Comparison of ENCODE assay signal across 18 cellular contexts in genomic region chr11:72766152-72766902, GRCh38. TPM values are rescaled to one million over a fixed set of nuclear protein-coding genes. Genes with fewer than 3 reads are reported as not detected.
DNase-seq lines count a peak whose midpoint lies in the region; ATAC-seq, FAIRE-seq and TF ChIP-seq lines count a peak whose summit lies in the region.
"Had no signal": no experiment of that assay in that cellular context is flagged by ENCODE, and none has a peak within 500 bp of the region (broad histone marks: within the 10 kb centered on the region; RNA-seq: fewer than 3 reads in every experiment).

No MANE protein-coding gene starts in this region.

- no peak overlapping the region for H3K18ac ChIP-seq in H9 (ENCODE audit: insufficient read length, low read depth, low read length)
- H3K18ac ChIP-seq in neuronal stem cell (ENCODE audit: low read length) = no peak overlapping the region

- no peak for DNase-seq in H9
- DNase-seq in WERI-Rb-1 = peak; percentile 59
- DNase-seq in HepG2 (ENCODE audit: low spot score) = peak; percentile 85
- no peak for DNase-seq in neuronal stem cell (ENCODE audit: low spot score)
- no peak for DNase-seq in KG1 (lab: John Stamatoyannopoulos, UW)
- DNase-seq in NCI-H446 treated with DMSO at 0.1 percent for 48 hours (lab: John Stamatoyannopoulos, UW) = no peak
- no peak for DNase-seq in activated T-helper 1 cell treated with anti-CD3 and anti-CD28 coated beads, Interleukin-12 subunit alpha, Interleukin-12 subunit beta, Interleukin-2, Interleukin-4 antibody, amounts not matched to agents 30 ng/mL and 10 ng/mL and 1 ng/mL, durations not matched to agents 14 hours and 24 hours and 36 hours (ENCODE audit: low spot score)
- DNase-seq: BE2C, Karpas-422, MV-4-11, NCI-H1694 treated with DMSO at 0.1 percent for 48 hours, NCI-H446, NCI-H748 treated with DMSO at 0.1 percent for 48 hours, Peyer's patch, SJCRH30 had no signal

- POLR2A ChIA-PET in HepG2 (lab: Yijun Ruan, JAX) = interaction anchor here (1.1 to 4.4 kb wide), 7 partner anchors 11 to 28 kb away, joined by 3 to 52 read pairs (median 16); partner anchors contain the start of gene STARD10

- H4K91ac ChIP-seq in H9 (ENCODE audit: insufficient read length, low read depth, low read length) (no peak overlapping the region), neuronal stem cell (ENCODE audit: low read depth, low read length, poor library complexity) (peak overlapping the region; percentile 24)

- H2BK5ac ChIP-seq in H9 (ENCODE audit: insufficient read length, low read length) (no peak overlapping the region), neuronal stem cell (ENCODE audit: low read length) (no peak overlapping the region)

- H4K5ac ChIP-seq in H9 (ENCODE audit: insufficient read length, low read depth, low read length) = no peak overlapping the region

- no peak overlapping the region for H4K8ac ChIP-seq in H9 (replicated peaks; ENCODE audit: insufficient read length, low read depth, low read length)
- H4K8ac ChIP-seq in neuronal stem cell (ENCODE audit: low read depth, low read length) = no peak overlapping the region

- intact Hi-C loops in HepG2 (cut with micrococcal nuclease; ENCODE audit: unreplicated experiment) = loop anchor here (1.0 to 2.0 kb wide), 4 partner anchors 14 to 41 kb away; partner anchors contain the start of gene ARAP1
- intact Hi-C loops in activated T-helper 1 cell treated with anti-CD3 and anti-CD28 coated beads, Interleukin-12 subunit alpha, Interleukin-12 subunit beta, Interleukin-2, Interleukin-4 antibody, amounts not matched to agents 30 ng/mL and 10 ng/mL and 1 ng/mL, durations not matched to agents 14 hours and 24 hours and 36 hours (cut with micrococcal nuclease) = no loop called here

- no peaks in the 10 kb centered on the region for H3K9me3 ChIP-seq in H9 (ENCODE audit: control insufficient read depth, low read depth, low read length)
- H3K9me3 ChIP-seq in WERI-Rb-1 (ENCODE audit: severe bottlenecking) = no peaks in the 10 kb centered on the region
- H3K9me3 ChIP-seq in HepG2 (ENCODE audit: low read length) = no peaks in the 10 kb centered on the region
- no peaks in the 10 kb centered on the region for H3K9me3 ChIP-seq in neuronal stem cell (replicated peaks in 1 of 2; ENCODE audit: control insufficient read depth in 2 of 2, insufficient read depth in 1 of 2, low read depth in 1 of 2, low read length in 2 of 2)
- H3K9me3 ChIP-seq: BE2C, Peyer's patch, SJCRH30 had no signal

- H4K20me1 ChIP-seq in H9 (ENCODE audit: control insufficient read depth, insufficient read depth, insufficient read length) = no peaks in the 10 kb centered on the region
- peaks cover 3% of the 10 kb centered on the region; the same call in 1 of the 2 replicates for H4K20me1 ChIP-seq in HepG2 (ENCODE audit: insufficient read depth, low read length)

- H2BK20ac ChIP-seq in H9 (ENCODE audit: low read depth, low read length, poor library complexity, severe bottlenecking) = no peak overlapping the region

- H3K4ac ChIP-seq in H9 (ENCODE audit: low read depth, low read length) (no peak overlapping the region), neuronal stem cell (ENCODE audit: low read length) (no peak overlapping the region)

- no peaks in the 10 kb centered on the region; the same call in none of the 2 replicates for H3K27me3 Mint-ChIP-seq in H9 (ENCODE audit: low read depth)
- peaks cover 5% of the 10 kb centered on the region for H3K27me3 Mint-ChIP-seq in activated T-helper 1 cell treated with anti-CD3 and anti-CD28 coated beads, Interleukin-12 subunit alpha, Interleukin-12 subunit beta, Interleukin-2, Interleukin-4 antibody, amounts not matched to agents 30 ng/mL and 10 ng/mL and 1 ng/mL, durations not matched to agents 14 hours and 24 hours and 36 hours (ENCODE audit: insufficient read depth)

- no TSS peak for BruUV-seq in HepG2 (replicated peaks; lab: Mats Ljungman, UMichigan)

- H3K4me2 ChIP-seq in H9 (ENCODE audit: insufficient read depth, insufficient read length, low read length) (no peak overlapping the region), HepG2 (ENCODE audit: low read depth, low read length) (peak overlapping the region; percentile 92), neuronal stem cell (ENCODE audit: insufficient read depth, low read length, poor library complexity, severe bottlenecking) (no peak overlapping the region)
- H3K4me2 ChIP-seq: GM23338 had no signal

- in situ Hi-C loops in HepG2 (cut with HindIII; ENCODE audit: extremely low pct_ligation_motif_present, low pct_unique_long_range_greater_than_20kb) = no loop called here

- no peak overlapping the region; the same call in 1 of the 2 replicates for H2BK15ac ChIP-seq in H9 (ENCODE audit: low read depth, low read length)
- no peak overlapping the region for H2BK15ac ChIP-seq in neuronal stem cell (ENCODE audit: low read length)

- H3K4me1 ChIP-seq in H9 (ENCODE audit: insufficient read depth, low read length) (no peaks in the 10 kb centered on the region), HepG2 (ENCODE audit: insufficient read depth, low read length) (peaks cover 56% of the 10 kb centered on the region), neuronal stem cell (ENCODE audit: control insufficient read depth in 2 of 2, insufficient read depth in 1 of 2, low read depth in 1 of 2, low read length in 2 of 2) (peaks cover 0 to 4% of the 10 kb centered on the region in 2 donors)

- CTCF ChIA-PET in HepG2 (lab: Yijun Ruan, JAX; ENCODE audit: low intra/inter-chr PET ratio, low total read pairs) = interaction anchor here (1.0 kb wide), 1 partner anchor 27 kb away, joined by 7 read pairs; the partner anchor contains the start of gene STARD10

- TF ChIP-seq POLR2A in HepG2 (IDR thresholded peaks at IDR 0.05; ENCODE audit: insufficient read depth in 1 of 2, low read depth in 2 of 2, low read length in 2 of 2) = no peak; a peak in 1 of 4 replicates

- peak; percentile 95 for ATAC-seq in HepG2
- no peak for ATAC-seq in GM21526 (IDR thresholded peaks at IDR 0.05; ENCODE audit: low FRiP score, unreplicated experiment)
- ATAC-seq: GM23338 had no signal

- H3K36me3 ChIP-seq in WERI-Rb-1 (no peaks in the 10 kb centered on the region), HepG2 (replicated peaks in 1 of 2; ENCODE audit: control insufficient read depth in 1 of 2, insufficient read depth in 2 of 2, low read length in 2 of 2) (peaks cover 12 to 29% of the 10 kb centered on the region in 2 experiments; a peak in 4 of 5 replicates), neuronal stem cell (replicated peaks in 1 of 2; ENCODE audit: control insufficient read depth in 2 of 2, insufficient read depth in 2 of 2, low read length in 2 of 2) (no peaks in the 10 kb centered on the region)
- H3K36me3 ChIP-seq: BE2C, Peyer's patch, SJCRH30 had no signal

- H3K9ac ChIP-seq in H9 (ENCODE audit: extremely low read depth, insufficient read length, low read length) (no peak overlapping the region), HepG2 (ENCODE audit: insufficient read depth, low read depth, low read length) (peak overlapping the region; percentile 64), neuronal stem cell (ENCODE audit: low read depth, low read length, poor library complexity) (peak overlapping the region; percentile 76)

- no peaks in the 10 kb centered on the region for H3K9me3 Mint-ChIP-seq in H9
- no peaks in the 10 kb centered on the region for H3K9me3 Mint-ChIP-seq in activated T-helper 1 cell treated with anti-CD3 and anti-CD28 coated beads, Interleukin-12 subunit alpha, Interleukin-12 subunit beta, Interleukin-2, Interleukin-4 antibody, amounts not matched to agents 30 ng/mL and 10 ng/mL and 1 ng/mL, durations not matched to agents 14 hours and 24 hours and 36 hours
- H3K9me3 Mint-ChIP-seq: GM23338, IgD-negative memory B cell had no signal

- H2AK5ac ChIP-seq in H9 (ENCODE audit: insufficient read length, low read length) = no peak overlapping the region
- no peak overlapping the region for H2AK5ac ChIP-seq in neuronal stem cell (ENCODE audit: low read depth, low read length)

- H3K23me2 ChIP-seq in H9 (ENCODE audit: insufficient read length, low read depth, low read length, poor library complexity, severe bottlenecking) = no peaks in the 10 kb centered on the region

- H2BK12ac ChIP-seq in H9 (ENCODE audit: insufficient read length, low read depth, low read length) = no peak overlapping the region
- H2BK12ac ChIP-seq in neuronal stem cell (ENCODE audit: low read length) = no peak overlapping the region

- H3K4me3 ChIP-seq in WERI-Rb-1 (ENCODE audit: low read depth, low read length) (no peak overlapping the region), HepG2 (replicated peaks in 1 of 3; ENCODE audit: insufficient read depth in 1 of 3, low read depth in 2 of 3, low read length in 3 of 3) (peak overlapping the region; percentile 29 to 63 (median 31); a peak in 5 of 6 replicates), neuronal stem cell (ENCODE audit: low read length in 2 of 2) (peak overlapping the region in 1 of 2 donors; percentile 14)
- H3K4me3 ChIP-seq: GM23338, Peyer's patch, SJCRH30 had no signal

- no peak overlapping the region for H3K27ac ChIP-seq in H9 (ENCODE audit: insufficient read length, low read depth, low read length)
- H3K27ac ChIP-seq in WERI-Rb-1 = peak overlapping the region; percentile 30
- peak overlapping the region; percentile 88 for H3K27ac ChIP-seq in HepG2 (ENCODE audit: extremely low read length, insufficient read depth, low read length)
- no peak overlapping the region for H3K27ac ChIP-seq in neuronal stem cell (replicated peaks; ENCODE audit: low read length)
- H3K27ac ChIP-seq: Peyer's patch, SJCRH30 had no signal

- no peaks in the 10 kb centered on the region for H3K79me1 ChIP-seq in H9 (ENCODE audit: insufficient read depth, low read depth, low read length, poor library complexity, severe bottlenecking)
- H3K79me1 ChIP-seq in neuronal stem cell (ENCODE audit: low read depth, low read length) = no peaks in the 10 kb centered on the region

- no peak overlapping the region for H3K56ac ChIP-seq in H9 (ENCODE audit: insufficient read length, low read depth, low read length)

- peak; percentile 80 for TF ChIP-seq RAD21 in HepG2 (CRISPR knock-in tag; IDR thresholded peaks at IDR 0.05)

- H3K79me2 ChIP-seq in H9 (ENCODE audit: insufficient read depth, low read length) (no peaks in the 10 kb centered on the region), HepG2 (ENCODE audit: insufficient read depth, low read length) (peaks cover 56% of the 10 kb centered on the region)

- H3K36me3 Mint-ChIP-seq in H9 (ENCODE audit: insufficient read depth in 1 of 3, low read depth in 3 of 3) = no peaks in the 10 kb centered on the region
- H3K36me3 Mint-ChIP-seq in activated T-helper 1 cell treated with anti-CD3 and anti-CD28 coated beads, Interleukin-12 subunit alpha, Interleukin-12 subunit beta, Interleukin-2, Interleukin-4 antibody, amounts not matched to agents 30 ng/mL and 10 ng/mL and 1 ng/mL, durations not matched to agents 14 hours and 24 hours and 36 hours (ENCODE audit: low read depth) = peaks cover 2% of the 10 kb centered on the region

- H2BK120ac ChIP-seq in H9 (ENCODE audit: low read depth, low read length, poor library complexity, severe bottlenecking) (no peak overlapping the region), neuronal stem cell (ENCODE audit: low read depth, low read length) (no peak overlapping the region)

- H3K27me3 ChIP-seq in H9 (ENCODE audit: insufficient read depth, low read length) = no peaks in the 10 kb centered on the region
- H3K27me3 ChIP-seq in WERI-Rb-1 (ENCODE audit: insufficient read depth, low read depth, severe bottlenecking) = no peaks in the 10 kb centered on the region
- no peaks in the 10 kb centered on the region for H3K27me3 ChIP-seq in HepG2 (ENCODE audit: control insufficient read depth in 1 of 2, insufficient read depth in 2 of 2, low read length in 2 of 2)
- H3K27me3 ChIP-seq in neuronal stem cell (ENCODE audit: control insufficient read depth in 3 of 3, insufficient read depth in 3 of 3, low read depth in 1 of 3, low read length in 3 of 3) = no peaks in the 10 kb centered on the region
- H3K27me3 ChIP-seq: BE2C, Peyer's patch, SJCRH30 had no signal

- H3T11ph ChIP-seq in H9 (ENCODE audit: low read length) = no peak overlapping the region

- FAIRE-seq in HepG2 (lab: Jason Lieb, UNC) = peak; percentile 97

- H3K27ac Mint-ChIP-seq in H9 = peak overlapping the region in 2 of 3 experiments; percentile 63 to 86; a peak in 3 of 7 replicates
- no peak overlapping the region for H3K27ac Mint-ChIP-seq in activated T-helper 1 cell treated with anti-CD3 and anti-CD28 coated beads, Interleukin-12 subunit alpha, Interleukin-12 subunit beta, Interleukin-2, Interleukin-4 antibody, amounts not matched to agents 30 ng/mL and 10 ng/mL and 1 ng/mL, durations not matched to agents 14 hours and 24 hours and 36 hours
- H3K27ac Mint-ChIP-seq: GM23338 had no signal

- TF ChIP-seq CTCF in H9 (conservative IDR thresholded peaks at IDR 0.05) (no peak), WERI-Rb-1 (IDR thresholded peaks at IDR 0.05; ENCODE audit: low read depth, low read length) (no peak), HepG2 (CRISPR knock-in tag; IDR thresholded peaks at IDR 0.05) (peak; percentile 70)

- no CpG with 5 or more reads among the region's 12 CpGs for WGBS in H9 (ENCODE audit: extremely low coverage, insufficient read length, low lambda C conversion rate)
- 3% methylated on average over 9 of the region's 12 CpGs for WGBS in HepG2 (ENCODE audit: low lambda C conversion rate)
- no CpG with 5 or more reads among the region's 12 CpGs for WGBS in neuronal stem cell (ENCODE audit: extremely low coverage in 2 of 2, insufficient read length in 2 of 2, insufficient replicate concordance in 1 of 2), 2 donors

- TF ChIP-seq EP300 in HepG2 (IDR thresholded peaks at IDR 0.05; ENCODE audit: low read depth in 2 of 2, low read length in 2 of 2) = peak in 1 of 2 experiments; percentile 54; a peak in 1 of 4 replicates
- peak; percentile 47; the same call in 1 of the 2 replicates for TF ChIP-seq EP300 in HepG2 (CRISPR knock-in tag; IDR thresholded peaks at IDR 0.05; ENCODE audit: borderline replicate concordance)

- H3K14ac ChIP-seq in H9 (ENCODE audit: insufficient read depth, low read length) = no peak overlapping the region
- H3K14ac ChIP-seq in neuronal stem cell (ENCODE audit: low read length) = peak overlapping the region; percentile 65

- H2AFZ ChIP-seq in H9 (ENCODE audit: low read length) (no peak overlapping the region), HepG2 (ENCODE audit: low read length) (no peak overlapping the region), neuronal stem cell (ENCODE audit: low read length) (no peak overlapping the region)
- H2AFZ ChIP-seq: GM23338 had no signal

- H3K23ac ChIP-seq in H9 (ENCODE audit: insufficient read length, low read depth, low read length) (no peak overlapping the region), neuronal stem cell (ENCODE audit: low read depth, low read length, poor library complexity) (no peak overlapping the region)

- H3K4me3 Mint-ChIP-seq in H9 = no peak overlapping the region; a peak in 1 of 5 replicates
- H3K4me3 Mint-ChIP-seq in activated T-helper 1 cell treated with anti-CD3 and anti-CD28 coated beads, Interleukin-12 subunit alpha, Interleukin-12 subunit beta, Interleukin-2, Interleukin-4 antibody, amounts not matched to agents 30 ng/mL and 10 ng/mL and 1 ng/mL, durations not matched to agents 14 hours and 24 hours and 36 hours = no peak overlapping the region
- H3K4me3 Mint-ChIP-seq: GM23338, IgD-negative memory B cell had no signal

- H3K4me1 Mint-ChIP-seq in H9 = peaks cover 32 to 51% of the 10 kb centered on the region in 2 experiments
- H3K4me1 Mint-ChIP-seq in activated T-helper 1 cell treated with anti-CD3 and anti-CD28 coated beads, Interleukin-12 subunit alpha, Interleukin-12 subunit beta, Interleukin-2, Interleukin-4 antibody, amounts not matched to agents 30 ng/mL and 10 ng/mL and 1 ng/mL, durations not matched to agents 14 hours and 24 hours and 36 hours (ENCODE audit: low read depth) = peaks cover 25% of the 10 kb centered on the region

RNA-seq across cellular contexts. Expression of gene ARAP1, which starts 14.1 kb away (rescaled TPM):
- total RNA-seq in H9 (2021) (59.4 and 63.0 TPM in 2 replicates), HepG2 (2016; rRNA removed; fragmentation: Illumina TruSeq; extraction: Trizol) (55.2 and 55.5 TPM in 2 replicates)
- 21.9 TPM in 2 replicates for total RNA-seq in HepG2 (2016; cell fraction: cytosol; rRNA removed; fragmentation: Illumina TruSeq; extraction: Trizol; ENCODE audit: low read depth)
- 49.1 and 52.3 TPM in 2 replicates for total RNA-seq in HepG2 (2016; cell fraction: insoluble cytoplasmic fraction; rRNA removed; fragmentation: Illumina TruSeq; extraction: Trizol)
- total RNA-seq in HepG2 (2016; cell fraction: membrane; rRNA removed; fragmentation: Illumina TruSeq; extraction: Trizol) = 15.6 and 18.1 TPM in 2 replicates
- total RNA-seq in HepG2 (2016; cell fraction: nucleus; rRNA removed; fragmentation: Illumina TruSeq; extraction: Trizol) = 76.5 and 77.3 TPM in 2 replicates
- 43.2 and 64.0 TPM in 2 replicates for polyA plus RNA-seq in HepG2 (2011; rRNA removed)
- 27.5 and 37.2 TPM in 2 replicates for polyA plus RNA-seq in HepG2 (2011; cell fraction: cytosol; rRNA removed)
- 341 and 362 TPM in 2 replicates for polyA plus RNA-seq in HepG2 (2011; cell fraction: nucleus; rRNA removed)
- polyA plus RNA-seq in HepG2 (2012) = 33.2 and 39.7 TPM in 2 replicates
- 2.2 and 3.2 TPM in 2 replicates for polyA plus RNA-seq in HepG2 (2016; cell fraction: cytosol; fragmentation: Illumina TruSeq; extraction: Trizol; ENCODE audit: low read depth)
- polyA plus RNA-seq in HepG2 (2016; cell fraction: insoluble cytoplasmic fraction; fragmentation: Illumina TruSeq; extraction: Trizol; ENCODE audit: low read depth) = 40.0 and 49.8 TPM in 2 replicates
- polyA plus RNA-seq in HepG2 (2016; cell fraction: membrane; fragmentation: Illumina TruSeq; extraction: Trizol; ENCODE audit: low read depth) = 5.5 and 6.6 TPM in 2 replicates
- 163 and 180 TPM in 2 replicates for polyA plus RNA-seq in HepG2 (2016; cell fraction: nucleus; fragmentation: Illumina TruSeq; extraction: Trizol; ENCODE audit: insufficient read depth, low read depth)
- 42.6 and 95.7 TPM in 2 replicates for polyA minus RNA-seq in HepG2 (2011; rRNA and poly(A)+ RNA removed; ENCODE audit: low replicate concordance)
- 32.2 and 38.2 TPM in 2 replicates for polyA minus RNA-seq in HepG2 (2011; cell fraction: cytosol; rRNA and poly(A)+ RNA removed)
- polyA minus RNA-seq in HepG2 (2011; cell fraction: nucleus; rRNA and poly(A)+ RNA removed) = 73.1 and 90.3 TPM in 2 replicates
- 15.2 TPM for polyA plus RNA-seq in neuronal stem cell (2013, experiment 1 of 2)
- 15.9 TPM for polyA plus RNA-seq in neuronal stem cell (2013, experiment 2 of 2)
- 78.8 and 88.6 TPM in 2 replicates for total RNA-seq in activated T-helper 1 cell treated with anti-CD3 and anti-CD28 coated beads, Interleukin-12 subunit alpha, Interleukin-12 subunit beta, Interleukin-2, Interleukin-4 antibody, amounts not matched to agents 30 ng/mL and 10 ng/mL and 1 ng/mL, durations not matched to agents 14 hours and 24 hours and 36 hours

RNA-seq across cellular contexts. Expression of gene STARD10, which starts 27.5 kb away (rescaled TPM):
- total RNA-seq in H9 (2021) (24.4 and 24.7 TPM in 2 replicates), HepG2 (2016; rRNA removed; fragmentation: Illumina TruSeq; extraction: Trizol) (248 and 341 TPM in 2 replicates)
- total RNA-seq in HepG2 (2016; cell fraction: cytosol; rRNA removed; fragmentation: Illumina TruSeq; extraction: Trizol; ENCODE audit: low read depth) = 1,658 and 1,675 TPM in 2 replicates
- 231 and 367 TPM in 2 replicates for total RNA-seq in HepG2 (2016; cell fraction: insoluble cytoplasmic fraction; rRNA removed; fragmentation: Illumina TruSeq; extraction: Trizol)
- total RNA-seq in HepG2 (2016; cell fraction: membrane; rRNA removed; fragmentation: Illumina TruSeq; extraction: Trizol) = 1,130 and 1,245 TPM in 2 replicates
- total RNA-seq in HepG2 (2016; cell fraction: nucleus; rRNA removed; fragmentation: Illumina TruSeq; extraction: Trizol) = 138 and 147 TPM in 2 replicates
- 260 and 311 TPM in 2 replicates for polyA plus RNA-seq in HepG2 (2011; rRNA removed)
- polyA plus RNA-seq in HepG2 (2011; cell fraction: cytosol; rRNA removed) = 248 and 317 TPM in 2 replicates
- 146 and 149 TPM in 2 replicates for polyA plus RNA-seq in HepG2 (2011; cell fraction: nucleus; rRNA removed)
- 146 and 179 TPM in 2 replicates for polyA plus RNA-seq in HepG2 (2012)
- 2,121 and 2,355 TPM in 2 replicates for polyA plus RNA-seq in HepG2 (2016; cell fraction: cytosol; fragmentation: Illumina TruSeq; extraction: Trizol; ENCODE audit: low read depth)
- 324 and 400 TPM in 2 replicates for polyA plus RNA-seq in HepG2 (2016; cell fraction: insoluble cytoplasmic fraction; fragmentation: Illumina TruSeq; extraction: Trizol; ENCODE audit: low read depth)
- polyA plus RNA-seq in HepG2 (2016; cell fraction: membrane; fragmentation: Illumina TruSeq; extraction: Trizol; ENCODE audit: low read depth) = 1,491 and 1,549 TPM in 2 replicates
- 357 and 378 TPM in 2 replicates for polyA plus RNA-seq in HepG2 (2016; cell fraction: nucleus; fragmentation: Illumina TruSeq; extraction: Trizol; ENCODE audit: insufficient read depth, low read depth)
- polyA minus RNA-seq in HepG2 (2011; rRNA and poly(A)+ RNA removed; ENCODE audit: low replicate concordance) = 15.4 and 222 TPM in 2 replicates
- polyA minus RNA-seq in HepG2 (2011; cell fraction: cytosol; rRNA and poly(A)+ RNA removed) = 77.0 and 88.8 TPM in 2 replicates
- polyA minus RNA-seq in HepG2 (2011; cell fraction: nucleus; rRNA and poly(A)+ RNA removed) = 41.4 and 44.8 TPM in 2 replicates
- polyA plus RNA-seq in neuronal stem cell (2013, experiment 1 of 2) = 19.9 TPM
- polyA plus RNA-seq in neuronal stem cell (2013, experiment 2 of 2) = 17.9 TPM
- total RNA-seq in activated T-helper 1 cell treated with anti-CD3 and anti-CD28 coated beads, Interleukin-12 subunit alpha, Interleukin-12 subunit beta, Interleukin-2, Interleukin-4 antibody, amounts not matched to agents 30 ng/mL and 10 ng/mL and 1 ng/mL, durations not matched to agents 14 hours and 24 hours and 36 hours = 19.8 and 23.9 TPM in 2 replicates

RNA-seq across cellular contexts. Expression of gene ATG16L2, which starts 47.9 kb away (rescaled TPM):
- total RNA-seq in H9 (2021) (17.3 and 18.2 TPM in 2 replicates), HepG2 (2016; rRNA removed; fragmentation: Illumina TruSeq; extraction: Trizol) (0.79 and 6.2 TPM in 2 replicates)
- 0.71 and 1.1 TPM in 2 replicates for total RNA-seq in HepG2 (2016; cell fraction: cytosol; rRNA removed; fragmentation: Illumina TruSeq; extraction: Trizol; ENCODE audit: low read depth)
- 0.88 and 6.5 TPM in 2 replicates for total RNA-seq in HepG2 (2016; cell fraction: insoluble cytoplasmic fraction; rRNA removed; fragmentation: Illumina TruSeq; extraction: Trizol)
- 0.93 and 2.4 TPM in 2 replicates for total RNA-seq in HepG2 (2016; cell fraction: membrane; rRNA removed; fragmentation: Illumina TruSeq; extraction: Trizol)
- total RNA-seq in HepG2 (2016; cell fraction: nucleus; rRNA removed; fragmentation: Illumina TruSeq; extraction: Trizol) = 11.6 and 12.0 TPM in 2 replicates
- 14.8 and 19.3 TPM in 2 replicates for polyA plus RNA-seq in HepG2 (2011; rRNA removed)
- polyA plus RNA-seq in HepG2 (2011; cell fraction: cytosol; rRNA removed) = 2.1 and 3.0 TPM in 2 replicates
- 251 and 263 TPM in 2 replicates for polyA plus RNA-seq in HepG2 (2011; cell fraction: nucleus; rRNA removed)
- 8.2 and 9.1 TPM in 2 replicates for polyA plus RNA-seq in HepG2 (2012)
- 0.28 and 0.58 TPM in 2 replicates for polyA plus RNA-seq in HepG2 (2016; cell fraction: cytosol; fragmentation: Illumina TruSeq; extraction: Trizol; ENCODE audit: low read depth)
- polyA plus RNA-seq in HepG2 (2016; cell fraction: insoluble cytoplasmic fraction; fragmentation: Illumina TruSeq; extraction: Trizol; ENCODE audit: low read depth) = 0.75 and 1.2 TPM in 2 replicates
- polyA plus RNA-seq in HepG2 (2016; cell fraction: membrane; fragmentation: Illumina TruSeq; extraction: Trizol; ENCODE audit: low read depth) = 0.56 and 0.72 TPM in 2 replicates
- polyA plus RNA-seq in HepG2 (2016; cell fraction: nucleus; fragmentation: Illumina TruSeq; extraction: Trizol; ENCODE audit: insufficient read depth, low read depth) = 31.9 and 32.0 TPM in 2 replicates
- 9.4 and 19.0 TPM in 2 replicates for polyA minus RNA-seq in HepG2 (2011; rRNA and poly(A)+ RNA removed; ENCODE audit: low replicate concordance)
- 0.69 and 0.97 TPM in 2 replicates for polyA minus RNA-seq in HepG2 (2011; cell fraction: cytosol; rRNA and poly(A)+ RNA removed)
- polyA minus RNA-seq in HepG2 (2011; cell fraction: nucleus; rRNA and poly(A)+ RNA removed) = 25.1 and 27.8 TPM in 2 replicates
- polyA plus RNA-seq in neuronal stem cell (2013, experiment 1 of 2) = 18.3 TPM
- polyA plus RNA-seq in neuronal stem cell (2013, experiment 2 of 2) = 16.1 TPM
- total RNA-seq in activated T-helper 1 cell treated with anti-CD3 and anti-CD28 coated beads, Interleukin-12 subunit alpha, Interleukin-12 subunit beta, Interleukin-2, Interleukin-4 antibody, amounts not matched to agents 30 ng/mL and 10 ng/mL and 1 ng/mL, durations not matched to agents 14 hours and 24 hours and 36 hours = 69.2 and 71.1 TPM in 2 replicates

Comparison
In these comparisons a context has a peak if more than half of its experiments do, and no peak if none do; other contexts are left out.
1. DNase-seq: peak in WERI-Rb-1 (single experiment) and HepG2 (single experiment); none in H9 (single experiment), neuronal stem cell (single experiment), KG1 (single experiment), NCI-H446 treated with DMSO at 0.1 percent for 48 hours (single experiment) and activated T-helper 1 cell treated with anti-CD3 and anti-CD28 coated beads, Interleukin-12 subunit alpha, Interleukin-12 subunit beta, Interleukin-2, Interleukin-4 antibody, amounts not matched to agents 30 ng/mL and 10 ng/mL and 1 ng/mL, durations not matched to agents 14 hours and 24 hours and 36 hours (single experiment).
2. H3K27ac ChIP-seq: peak in WERI-Rb-1 (single experiment) and HepG2 (single experiment); none in H9 (single experiment) and neuronal stem cell (single experiment).